Comparison of ENCODE assay signal across 10 cellular contexts in the genomic region with DNA sequence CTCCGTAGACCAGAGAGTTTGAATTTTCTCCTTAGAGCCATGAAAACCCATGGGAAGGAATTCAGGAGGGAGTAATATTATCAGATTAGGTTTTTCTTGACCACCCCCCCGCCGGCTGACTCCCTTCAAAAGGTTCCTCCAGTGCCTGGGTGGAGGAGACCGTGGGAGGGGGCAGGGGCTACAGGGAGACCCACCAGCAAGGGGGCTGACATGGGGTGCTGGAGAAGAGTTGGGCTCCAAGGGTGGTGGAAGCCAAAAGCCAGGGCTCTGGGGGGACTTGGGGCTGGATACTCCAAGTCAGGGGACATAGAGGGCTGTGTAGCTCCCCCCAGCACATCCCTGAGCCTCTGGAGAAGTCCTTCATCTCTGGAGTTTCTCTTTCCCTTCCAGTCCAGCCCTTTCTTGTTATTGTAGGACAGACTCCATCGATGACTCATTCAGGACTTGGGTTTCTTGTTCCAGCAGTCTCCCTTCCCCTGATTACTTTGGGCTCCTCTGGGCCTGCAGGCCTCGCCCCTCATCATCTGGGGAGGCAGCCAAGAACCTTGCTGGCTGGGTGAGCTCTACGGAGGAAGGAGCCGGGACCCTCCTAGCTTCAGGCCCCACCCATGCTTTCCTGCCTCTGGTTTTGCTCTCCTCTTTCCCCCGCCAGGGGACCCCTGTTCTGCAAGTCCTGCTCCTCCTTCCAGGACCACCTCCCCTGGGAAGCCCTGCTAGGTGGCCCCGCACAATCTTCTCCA. TPM values are rescaled to one million over a fixed set of nuclear protein-coding genes. Genes with fewer than 3 reads are reported as not detected.
A peak's percentile ranks its signal among the peaks of the same experiment; 100 is the strongest.
DNase-seq lines count a peak whose midpoint lies in the region; ATAC-seq and TF ChIP-seq lines count a peak whose summit lies in the region.
"Had no signal": no experiment of that assay in that cellular context is flagged by ENCODE, and none has a peak within 500 bp of the region (broad histone marks: within the 10 kb centered on the region; RNA-seq: fewer than 3 reads in every experiment).

No MANE protein-coding gene starts in this region.

- peaks cover 32% of the 10 kb centered on the region for H3F3A ChIP-seq in SK-N-SH (replicated peaks; ENCODE audit: insufficient read depth)

- no peaks in the 10 kb centered on the region for H3K27me3 ChIP-seq in SK-N-SH (ENCODE audit: insufficient read depth)

- H3K9me3 ChIP-seq in SK-N-SH = no peaks in the 10 kb centered on the region

- H3K4me3 ChIP-seq in SK-N-SH (ENCODE audit: low read depth in 2 of 2, low read length in 1 of 2) = peak overlapping the region in 1 of 2 experiments; percentile 39; a peak in 1 of 4 replicates

- TF ChIP-seq EP300 in SK-N-SH (IDR thresholded peaks at IDR 0.05; ENCODE audit: borderline replicate concordance in 1 of 2, low read depth in 1 of 2, low read length in 1 of 2) = peak in 1 of 2 experiments; percentile 56; a peak in 1 of 4 replicates

- H4K20me1 ChIP-seq in SK-N-SH (ENCODE audit: insufficient read depth) = no peaks in the 10 kb centered on the region

- TF ChIP-seq RAD21 in SK-N-SH (IDR thresholded peaks at IDR 0.05; ENCODE audit: low read length) = no peak

- TF ChIP-seq CTCF in SK-N-SH (IDR thresholded peaks at IDR 0.05) (no peak), GM10266 (IDR thresholded peaks at IDR 0.05; ENCODE audit: control insufficient read depth, insufficient read depth, low read depth, missing control alignments) (no peak)

- peak overlapping the region in 1 of 2 experiments; percentile 80; a peak in 2 of 4 replicates for H3K27ac ChIP-seq in SK-N-SH (ENCODE audit: low read depth in 2 of 2, low read length in 1 of 2)
- H3K27ac ChIP-seq: KMS-11 had no signal

- no peaks in the 10 kb centered on the region for H3K79me2 ChIP-seq in SK-N-SH (ENCODE audit: insufficient read depth)

- intact Hi-C loops in posterior vena cava (cut with DNase I) = loop anchor here in 1 of 2 donors (5.0 kb wide), 1 partner anchor 476 kb away; a partner anchor contains a TSS

- peaks cover 0 to 24% of the 10 kb centered on the region in 2 experiments; a peak in 2 of 4 replicates for H3K4me1 ChIP-seq in SK-N-SH (ENCODE audit: control insufficient read depth in 1 of 2, insufficient read depth in 2 of 2, low read depth in 1 of 2, low read length in 1 of 2)

- peak overlapping the region; percentile 42; the same call in 1 of the 2 replicates for H2AFZ ChIP-seq in SK-N-SH (ENCODE audit: low read depth)

- H3K36me3 ChIP-seq in SK-N-SH (replicated peaks in 1 of 2; ENCODE audit: control insufficient read depth in 1 of 2, insufficient read depth in 2 of 2, low read length in 1 of 2) = no peaks in the 10 kb centered on the region

- H3K4me2 ChIP-seq in SK-N-SH = peak overlapping the region; percentile 73
- H3K4me2 ChIP-seq: KMS-11 had no signal

- DNase-seq in DMS 273 (lab: John Stamatoyannopoulos, UW; ENCODE audit: unreplicated experiment) (peak; percentile 67), SK-N-SH (no peak), fibroblast of peridontal ligament (ENCODE audit: extremely low read depth) (peak; percentile 98), posterior vena cava (ENCODE audit: low spot score) (peak; percentile 83), GM10266 (ENCODE audit: extremely low spot score) (no peak), OCI-M2 (lab: John Stamatoyannopoulos, UW; ENCODE audit: unreplicated experiment) (no peak)
- DNase-seq: activated naive CD4-positive, alpha-beta T cell treated with Interleukin-2 at 50 U/mL for 16 hours had no signal

- ATAC-seq in HG02870 (IDR thresholded peaks at IDR 0.05; ENCODE audit: unreplicated experiment) = no peak
- no peak for ATAC-seq in GM18519 (IDR thresholded peaks at IDR 0.05; ENCODE audit: low FRiP score, unreplicated experiment)

- POLR2A ChIA-PET in SK-N-SH (lab: Yijun Ruan, JAX) = no interaction called here

- H3K9ac ChIP-seq in SK-N-SH = peak overlapping the region; percentile 40; the same call in 1 of the 2 replicates
- H3K9ac ChIP-seq: KMS-11 had no signal

- CTCF ChIA-PET in SK-N-SH (lab: Yijun Ruan, JAX) = no interaction called here

- WGBS in SK-N-SH (ENCODE audit: low lambda C conversion rate) = 61% methylated on average over 10 of the region's 10 CpGs

- H3K9me2 ChIP-seq in SK-N-SH = no peaks in the 10 kb centered on the region

TF ChIP-seq in SK-N-SH, 30 proteins besides CTCF, POLR2A, EP300 and RAD21:
- TF ChIP-seq FOXJ3 (CRISPR knock-in tag; IDR thresholded peaks at IDR 0.05) = no peak
- peak; percentile 86 for TF ChIP-seq NFIC (IDR thresholded peaks at IDR 0.05; ENCODE audit: borderline replicate concordance)
- peak; percentile 41; the same call in 1 of the 2 replicates for TF ChIP-seq POLR2AphosphoS5 (IDR thresholded peaks at IDR 0.05; ENCODE audit: low read depth, low read length)
- TF ChIP-seq TCF12 (IDR thresholded peaks at IDR 0.05) = peak; percentile 83
- TF ChIP-seq, protein P1, sequence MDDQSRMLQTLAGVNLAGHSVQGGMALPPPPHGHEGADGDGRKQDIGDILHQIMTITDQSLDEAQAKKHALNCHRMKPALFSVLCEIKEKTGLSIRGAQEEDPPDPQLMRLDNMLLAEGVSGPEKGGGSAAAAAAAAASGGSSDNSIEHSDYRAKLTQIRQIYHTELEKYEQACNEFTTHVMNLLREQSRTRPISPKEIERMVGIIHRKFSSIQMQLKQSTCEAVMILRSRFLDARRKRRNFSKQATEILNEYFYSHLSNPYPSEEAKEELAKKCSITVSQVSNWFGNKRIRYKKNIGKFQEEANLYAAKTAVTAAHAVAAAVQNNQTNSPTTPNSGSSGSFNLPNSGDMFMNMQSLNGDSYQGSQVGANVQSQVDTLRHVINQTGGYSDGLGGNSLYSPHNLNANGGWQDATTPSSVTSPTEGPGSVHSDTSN (IDR thresholded peaks at IDR 0.05) = peak; percentile 51; the same call in 1 of the 2 replicates
- TF ChIP-seq JUND (IDR thresholded peaks at IDR 0.05) = peak; percentile 86
- no peak for TF ChIP-seq EZH2phosphoT487 (IDR thresholded peaks at IDR 0.05; ENCODE audit: borderline replicate concordance, low read depth)
- TF ChIP-seq, protein P2, sequence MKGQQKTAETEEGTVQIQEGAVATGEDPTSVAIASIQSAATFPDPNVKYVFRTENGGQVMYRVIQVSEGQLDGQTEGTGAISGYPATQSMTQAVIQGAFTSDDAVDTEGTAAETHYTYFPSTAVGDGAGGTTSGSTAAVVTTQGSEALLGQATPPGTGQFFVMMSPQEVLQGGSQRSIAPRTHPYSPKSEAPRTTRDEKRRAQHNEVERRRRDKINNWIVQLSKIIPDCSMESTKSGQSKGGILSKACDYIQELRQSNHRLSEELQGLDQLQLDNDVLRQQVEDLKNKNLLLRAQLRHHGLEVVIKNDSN (IDR thresholded peaks at IDR 0.05; ENCODE audit: borderline replicate concordance, low read depth) = peak; percentile 18; the same call in 1 of the 2 replicates
- TF ChIP-seq FOSL2 (IDR thresholded peaks at IDR 0.05; ENCODE audit: borderline replicate concordance, low read depth) = peak; percentile 89
- TF ChIP-seq, protein P3, sequence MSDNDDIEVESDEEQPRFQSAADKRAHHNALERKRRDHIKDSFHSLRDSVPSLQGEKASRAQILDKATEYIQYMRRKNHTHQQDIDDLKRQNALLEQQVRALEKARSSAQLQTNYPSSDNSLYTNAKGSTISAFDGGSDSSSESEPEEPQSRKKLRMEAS (IDR thresholded peaks at IDR 0.05; ENCODE audit: low read depth) = peak; percentile 48; the same call in 1 of the 2 replicates
- TF ChIP-seq SMC3 (IDR thresholded peaks at IDR 0.05; ENCODE audit: low read depth, low read length) = no peak

RNA-seq across cellular contexts. Expression of a gene that starts 10.5 kb away (rescaled TPM):
- polyA plus RNA-seq in SK-N-SH (2012; rRNA removed) = 0.44 and 0.54 TPM in 2 replicates
- 0.26 and 0.41 TPM in 2 replicates for polyA plus RNA-seq in SK-N-SH (2012; cell fraction: cytosol; rRNA removed)
- 1.5 TPM in 2 replicates for polyA plus RNA-seq in SK-N-SH (2012; cell fraction: nucleus; rRNA removed)
- 10 to 100 TPM; 12.9 to 18.6 TPM for total RNA-seq in posterior vena cava

RNA-seq across cellular contexts. Expression of a gene that starts 32.9 kb away (rescaled TPM):
- not detected in 2 replicates for polyA plus RNA-seq in SK-N-SH (2012; rRNA removed)
- not detected in 2 replicates for polyA plus RNA-seq in SK-N-SH (2012; cell fraction: cytosol; rRNA removed)
- 0.02 TPM in 1 of 2 replicates, not detected in the other for polyA plus RNA-seq in SK-N-SH (2012; cell fraction: nucleus; rRNA removed)
- under 1 TPM; 0.14 to 0.65 TPM for total RNA-seq in posterior vena cava

Comparison
In these comparisons a context has a peak if more than half of its experiments do, and no peak if none do; other contexts are left out.
1. DNase-seq: peak in DMS 273 (single experiment), fibroblast of peridontal ligament (single experiment) and posterior vena cava (single experiment); none in SK-N-SH (single experiment), GM10266 (single experiment) and OCI-M2 (single experiment).